ENCODE assay signal across 8 cellular contexts in genomic region chr2:69439480-69439879, GRCh38. TPM values are rescaled to one million over a fixed set of nuclear protein-coding genes. Genes with fewer than 3 reads are reported as not detected.
DNase-seq lines count a peak whose midpoint lies in the region; ATAC-seq, FAIRE-seq and TF ChIP-seq lines count a peak whose summit lies in the region.
"Not testable (repeated sequence)": the region's sequence is repeated elsewhere in the genome, so short reads cannot be mapped to it uniquely, and the experiment has no call there.

No MANE protein-coding gene starts in this region.

- CTCF ChIA-PET in CD4-positive, alpha-beta T cell (lab: Charles Lee); K562 (lab: Yijun Ruan, JAX; ENCODE audit: low intra/inter-chr PET ratio); HepG2 (lab: Yijun Ruan, JAX; ENCODE audit: low intra/inter-chr PET ratio, low total read pairs): not testable (repeated sequence)
- CTCF ChIA-PET in activated CD4-positive, alpha-beta memory T cell treated with anti-CD3 and anti-CD28 coated beads for 36 hours (lab: Charles Lee): interaction anchor here (1.1 to 1.3 kb wide), 2 partner anchors 14 to 285 kb away, joined by 3 read pairs; no protein-coding TSS in a partner anchor

- not testable (repeated sequence) for FAIRE-seq in K562 (lab: Jason Lieb, UNC); HepG2 (lab: Jason Lieb, UNC)

- WGBS in K562 (ENCODE audit: insufficient coverage, low coverage, missing lambda C conversion rate): 85% methylated on average over 2 of the region's 2 CpGs
- WGBS in HepG2 (ENCODE audit: low lambda C conversion rate): 80% methylated on average over 2 of the region's 2 CpGs
- WGBS in testis, 2 donors: 92 to 94% methylated on average over 2 of the region's 2 CpGs

- ATAC-seq in CD4-positive, alpha-beta T cell (ENCODE audit: poor library complexity); T-helper 17 cell; K562; HepG2; natural killer cell: not testable (repeated sequence)

- H3K36me3 ChIP-seq in K562 (ENCODE audit: control insufficient read depth, insufficient read depth, low read length); HepG2 (replicated peaks in 1 of 2; ENCODE audit: control insufficient read depth in 1 of 2, insufficient read depth in 2 of 2, low read length in 2 of 2); testis (ENCODE audit: low read depth, missing control alignments): not testable (repeated sequence)

- not testable (repeated sequence) for H3K27me3 Mint-ChIP-seq in CD4-positive, alpha-beta T cell; T-helper 17 cell; activated CD4-positive, alpha-beta memory T cell treated with anti-CD3 and anti-CD28 coated beads for 36 hours; natural killer cell (ENCODE audit: low read depth in 2 of 2)

- H3K27me3 ChIP-seq in CD4-positive, alpha-beta T cell (ENCODE audit: control insufficient read depth, insufficient read depth, low read length); K562 (ENCODE audit: control insufficient read depth in 2 of 2, insufficient read depth in 2 of 2, low read length in 2 of 2); HepG2 (ENCODE audit: control insufficient read depth in 1 of 2, insufficient read depth in 2 of 2, low read length in 2 of 2); testis: not testable (repeated sequence)

- BruUV-seq in K562 (replicated peaks; lab: Mats Ljungman, UMichigan); HepG2 (replicated peaks; lab: Mats Ljungman, UMichigan): not testable (repeated sequence)

- H4K20me1 ChIP-seq in K562 (replicated peaks; ENCODE audit: control insufficient read depth, insufficient read depth, low read length); HepG2 (ENCODE audit: insufficient read depth, low read length): not testable (repeated sequence)

- not testable (repeated sequence) for H2AFZ ChIP-seq in K562 (ENCODE audit: low read depth, low read length); HepG2 (ENCODE audit: low read length)

- H3K4me3 Mint-ChIP-seq in CD4-positive, alpha-beta T cell: peak overlapping the region; percentile 79
- H3K4me3 Mint-ChIP-seq in T-helper 17 cell; activated CD4-positive, alpha-beta memory T cell treated with anti-CD3 and anti-CD28 coated beads for 36 hours: not testable (repeated sequence)
- H3K4me3 Mint-ChIP-seq in natural killer cell: peak overlapping the region; percentile 38

- not testable (repeated sequence) for H3K4me3 ChIP-seq in K562; HepG2 (replicated peaks in 1 of 3; ENCODE audit: insufficient read depth in 1 of 3, low read depth in 2 of 3, low read length in 3 of 3); testis

- not testable (repeated sequence) for H3K9me1 ChIP-seq in K562 (ENCODE audit: control insufficient read depth, insufficient read depth, low read length)

- intact Hi-C loops in CD4-positive, alpha-beta T cell (cut with DNase I, micrococcal nuclease): loop anchor here (5.0 kb wide), 3 partner anchors 133 to 273 kb away; partner anchors contain the start of gene AAK1 (in 1 of the 2)
- intact Hi-C loops in activated CD4-positive, alpha-beta memory T cell treated with anti-CD3 and anti-CD28 coated beads for 36 hours (cut with micrococcal nuclease): loop anchor here (10.0 kb wide), 1 partner anchor 275 kb away; no protein-coding TSS in a partner anchor
- intact Hi-C loops in K562 (cut with micrococcal nuclease); testis (cut with DNase I; ENCODE audit: low total_unique reads): not testable (repeated sequence)
- intact Hi-C loops in HepG2 (cut with micrococcal nuclease; ENCODE audit: unreplicated experiment) (loop anchor here (10.0 kb wide), 1 partner anchor 425 kb away; the partner anchor contains the start of gene ANTXR1), natural killer cell (cut with micrococcal nuclease) (loop anchor here (5.0 to 10.0 kb wide), 2 partner anchors 273 to 385 kb away; partner anchors contain the start of gene GMCL1)

- DNase-seq in CD4-positive, alpha-beta T cell; T-helper 17 cell; K562 (ENCODE audit: extremely low read depth in 1 of 4, low spot score in 3 of 4); HepG2 (ENCODE audit: low spot score); natural killer cell: not testable (repeated sequence)
- DNase-seq in HT1080 (ENCODE audit: low read depth): peak; percentile 30
- peak; percentile 16 for DNase-seq in activated CD4-positive, alpha-beta memory T cell treated with anti-CD3 and anti-CD28 coated beads for 36 hours
- DNase-seq in testis: peak; percentile 27

- POLR2A ChIA-PET in CD4-positive, alpha-beta T cell (lab: Charles Lee): interaction anchor here (1.6 kb wide), 1 partner anchor 18 kb away, joined by 4 read pairs; no protein-coding TSS in a partner anchor
- POLR2A ChIA-PET in activated CD4-positive, alpha-beta memory T cell treated with anti-CD3 and anti-CD28 coated beads for 36 hours (lab: Charles Lee); HepG2 (lab: Yijun Ruan, JAX): not testable (repeated sequence)
- POLR2A ChIA-PET in K562 (lab: Yijun Ruan, JAX): interaction anchor here (0.6 to 1.0 kb wide), 4 partner anchors 31 to 81 kb away, joined by 3 to 4 read pairs (median 3); no protein-coding TSS in a partner anchor

- H3K27ac ChIP-seq in CD4-positive, alpha-beta T cell (ENCODE audit: low read depth, low read length); K562 (ENCODE audit: extremely low read depth, low read depth, low read length); HepG2 (ENCODE audit: extremely low read length, insufficient read depth, low read length); testis: not testable (repeated sequence)

- peaks cover 42% of the 10 kb centered on the region for H3K4me1 Mint-ChIP-seq in CD4-positive, alpha-beta T cell (ENCODE audit: low read depth)
- peaks cover 12% of the 10 kb centered on the region for H3K4me1 Mint-ChIP-seq in T-helper 17 cell
- peaks cover 22% of the 10 kb centered on the region for H3K4me1 Mint-ChIP-seq in activated CD4-positive, alpha-beta memory T cell treated with anti-CD3 and anti-CD28 coated beads for 36 hours (ENCODE audit: low read depth)
- peaks cover 28 to 35% of the 10 kb centered on the region in 2 donors for H3K4me1 Mint-ChIP-seq in natural killer cell

- not testable (repeated sequence) for H3K9ac ChIP-seq in K562 (ENCODE audit: insufficient read depth in 1 of 2, low read depth in 2 of 2, low read length in 2 of 2); HepG2 (ENCODE audit: insufficient read depth, low read depth, low read length)

- H3K36me3 Mint-ChIP-seq in CD4-positive, alpha-beta T cell (ENCODE audit: low read depth): peaks cover 36% of the 10 kb centered on the region
- not testable (repeated sequence) for H3K36me3 Mint-ChIP-seq in T-helper 17 cell (ENCODE audit: low read depth); activated CD4-positive, alpha-beta memory T cell treated with anti-CD3 and anti-CD28 coated beads for 36 hours; natural killer cell

- H3K4me1 ChIP-seq in K562 (replicated peaks in 1 of 2; ENCODE audit: control insufficient read depth in 2 of 2, insufficient read depth in 2 of 2, low read length in 2 of 2): peaks cover 15 to 20% of the 10 kb centered on the region in 2 experiments; a peak in 4 of 5 replicates
- peaks cover 21% of the 10 kb centered on the region for H3K4me1 ChIP-seq in HepG2 (ENCODE audit: insufficient read depth, low read length)
- H3K4me1 ChIP-seq in testis: not testable (repeated sequence)

- H3K4me2 ChIP-seq in K562 (ENCODE audit: insufficient read depth, low read length); HepG2 (ENCODE audit: low read depth, low read length): not testable (repeated sequence)

- not testable (repeated sequence) for TF ChIP-seq CTCF in CD4-positive, alpha-beta T cell (IDR thresholded peaks at IDR 0.05); K562 (IDR thresholded peaks at IDR 0.05 in 2 of 3, conservative IDR thresholded peaks at IDR 0.05 in 1 of 3; ENCODE audit: insufficient read depth in 2 of 3, low read depth in 1 of 3, low read length in 3 of 3); HepG2 (CRISPR knock-in tag; IDR thresholded peaks at IDR 0.05); natural killer cell (IDR thresholded peaks at IDR 0.05); testis (IDR thresholded peaks at IDR 0.05)

- TF ChIP-seq POLR2A in K562 (conservative IDR thresholded peaks at IDR 0.05); HepG2 (IDR thresholded peaks at IDR 0.05; ENCODE audit: insufficient read depth in 1 of 2, low read depth in 2 of 2, low read length in 2 of 2); testis (IDR thresholded peaks at IDR 0.05): not testable (repeated sequence)

- not testable (repeated sequence) for H3K9me3 ChIP-seq in CD4-positive, alpha-beta T cell (ENCODE audit: control insufficient read depth, low read length); T-helper 17 cell (ENCODE audit: control insufficient read depth, low read length, poor library complexity, severe bottlenecking); K562 (replicated peaks; ENCODE audit: control insufficient read depth, insufficient read depth, low read depth, low read length); HepG2 (ENCODE audit: low read length); testis

- H3K79me2 ChIP-seq in K562 (ENCODE audit: control insufficient read depth, insufficient read depth, low read length): peaks cover 23% of the 10 kb centered on the region
- H3K79me2 ChIP-seq in HepG2 (ENCODE audit: insufficient read depth, low read length): peaks cover 18% of the 10 kb centered on the region

- TF ChIP-seq EP300 in K562 (IDR thresholded peaks at IDR 0.05; ENCODE audit: low read length); HepG2 (IDR thresholded peaks at IDR 0.05; ENCODE audit: low read depth in 2 of 2, low read length in 2 of 2); HepG2 (CRISPR knock-in tag; IDR thresholded peaks at IDR 0.05; ENCODE audit: borderline replicate concordance): not testable (repeated sequence)

- H3K27ac Mint-ChIP-seq in CD4-positive, alpha-beta T cell: peak overlapping the region; percentile 99
- H3K27ac Mint-ChIP-seq in T-helper 17 cell (peak overlapping the region; percentile 97), natural killer cell (peak overlapping the region; percentile 96 to 98)
- H3K27ac Mint-ChIP-seq in activated CD4-positive, alpha-beta memory T cell treated with anti-CD3 and anti-CD28 coated beads for 36 hours: not testable (repeated sequence)

- not testable (repeated sequence) for TF ChIP-seq RAD21 in K562 (CRISPR knock-in tag; conservative IDR thresholded peaks at IDR 0.05 in 1 of 2, IDR thresholded peaks at IDR 0.05 in 1 of 2); HepG2 (CRISPR knock-in tag; IDR thresholded peaks at IDR 0.05)

- H3K9me3 Mint-ChIP-seq in CD4-positive, alpha-beta T cell; natural killer cell: not testable (repeated sequence)
- H3K9me3 Mint-ChIP-seq in activated CD4-positive, alpha-beta memory T cell treated with anti-CD3 and anti-CD28 coated beads for 36 hours: peaks cover 11% of the 10 kb centered on the region

- in situ Hi-C loops in K562 (cut with MboI); HepG2 (cut with HindIII; ENCODE audit: extremely low pct_ligation_motif_present, low pct_unique_long_range_greater_than_20kb): not testable (repeated sequence)

RNA-seq across cellular contexts. Expression of gene NFU1, which starts 2.2 kb away (rescaled TPM):
- total RNA-seq in CD4-positive, alpha-beta T cell: 10 to 100 TPM; 18.5 to 22.2 TPM
- 41.8 and 50.4 TPM in 2 replicates for total RNA-seq in HT1080 (2014; rRNA removed; shearing (Covaris generic))
- polyA plus RNA-seq in HT1080 (2015; cell fraction: cytosol; rRNA removed): 29.8 and 31.4 TPM in 2 replicates
- polyA plus RNA-seq in HT1080 (2015; cell fraction: nucleus; rRNA removed): 12.4 and 14.1 TPM in 2 replicates
- total RNA-seq in T-helper 17 cell (10 to 100 TPM; 17.8 to 23.2 TPM), K562 (2014; rRNA removed) (31.8 and 47.0 TPM in 2 replicates), K562 (2014; rRNA removed; fragmentation: Illumina TruSeq; extraction: Trizol) (54.7 and 62.0 TPM in 2 replicates), K562 (2015; rRNA removed; fragmentation: Illumina TruSeq; extraction: Trizol) (52.7 and 53.7 TPM in 2 replicates), K562 (2021) (41.2 and 46.1 TPM in 2 replicates), HepG2 (2016; rRNA removed; fragmentation: Illumina TruSeq; extraction: Trizol) (84.0 and 99.6 TPM in 2 replicates), natural killer cell (10 to 100 TPM; 21.4 to 25.0 (median 23.6) TPM), testis (10 to 100 TPM; 31.8 to 33.1 TPM)
- 10 to 100 TPM; 37.8 to 44.5 TPM for total RNA-seq in activated CD4-positive, alpha-beta memory T cell treated with anti-CD3 and anti-CD28 coated beads for 36 hours
- total RNA-seq in K562 (2011; cell fraction: chromatin; rRNA removed; ENCODE audit: low replicate concordance): 4.6 and 7.7 TPM in 2 replicates
- 3.4 and 4.5 TPM in 2 replicates for total RNA-seq in K562 (2011; cell fraction: nucleolus; rRNA removed)
- 6.7 and 8.2 TPM in 2 replicates for total RNA-seq in K562 (2011; cell fraction: nucleoplasm; rRNA removed)
- polyA plus RNA-seq in K562 (2011; rRNA removed) (24.8 and 60.3 TPM in 2 replicates), K562 (2014; fragmentation: Illumina TruSeq; extraction: Trizol) (32.5 and 33.3 TPM in 2 replicates), K562 (2014; fragmentation: Nextera tagmentation; extraction: Ambion mirVana) (10 to 100 TPM; 33.9 to 59.4 TPM), K562 (2014; rRNA removed) (60.4 and 61.8 TPM in 2 replicates), HepG2 (2011; rRNA removed) (28.1 and 39.1 TPM in 2 replicates), testis (ENCODE audit: insufficient read depth, low read depth, low replicate concordance) (69.4 TPM)
- 14.8 and 21.4 TPM in 2 replicates for polyA plus RNA-seq in K562 (2011; cell fraction: cytosol; rRNA removed)
- polyA plus RNA-seq in K562 (2011; cell fraction: nucleus; rRNA removed): 7.1 and 8.8 TPM in 2 replicates
- 55.7 and 58.1 TPM in 2 replicates for polyA plus RNA-seq in K562 (2012)
- polyA minus RNA-seq in K562 (2011; rRNA and poly(A)+ RNA removed): 22.7 and 35.6 TPM in 2 replicates
- 5.7 and 10.4 TPM in 2 replicates for polyA minus RNA-seq in K562 (2011; cell fraction: cytosol; rRNA and poly(A)+ RNA removed)
- polyA minus RNA-seq in K562 (2011; cell fraction: nucleus; rRNA and poly(A)+ RNA removed): 3.4 and 4.4 TPM in 2 replicates
- total RNA-seq in HepG2 (2016; cell fraction: cytosol; rRNA removed; fragmentation: Illumina TruSeq; extraction: Trizol; ENCODE audit: low read depth): 88.3 and 93.2 TPM in 2 replicates
- 83.8 and 107 TPM in 2 replicates for total RNA-seq in HepG2 (2016; cell fraction: insoluble cytoplasmic fraction; rRNA removed; fragmentation: Illumina TruSeq; extraction: Trizol)
- total RNA-seq in HepG2 (2016; cell fraction: membrane; rRNA removed; fragmentation: Illumina TruSeq; extraction: Trizol): 83.6 and 88.7 TPM in 2 replicates
- 35.6 and 35.8 TPM in 2 replicates for total RNA-seq in HepG2 (2016; cell fraction: nucleus; rRNA removed; fragmentation: Illumina TruSeq; extraction: Trizol)
- polyA plus RNA-seq in HepG2 (2011; cell fraction: cytosol; rRNA removed): 23.1 and 28.7 TPM in 2 replicates
- 6.6 and 7.8 TPM in 2 replicates for polyA plus RNA-seq in HepG2 (2011; cell fraction: nucleus; rRNA removed)
- polyA plus RNA-seq in HepG2 (2012): 58.4 and 80.4 TPM in 2 replicates
- 79.1 and 96.4 TPM in 2 replicates for polyA plus RNA-seq in HepG2 (2016; cell fraction: cytosol; fragmentation: Illumina TruSeq; extraction: Trizol; ENCODE audit: low read depth)
- 89.4 and 94.3 TPM in 2 replicates for polyA plus RNA-seq in HepG2 (2016; cell fraction: insoluble cytoplasmic fraction; fragmentation: Illumina TruSeq; extraction: Trizol; ENCODE audit: low read depth)
- polyA plus RNA-seq in HepG2 (2016; cell fraction: membrane; fragmentation: Illumina TruSeq; extraction: Trizol; ENCODE audit: low read depth): 57.3 and 66.6 TPM in 2 replicates
- polyA plus RNA-seq in HepG2 (2016; cell fraction: nucleus; fragmentation: Illumina TruSeq; extraction: Trizol; ENCODE audit: insufficient read depth, low read depth): 42.0 and 48.4 TPM in 2 replicates
- 3.3 and 4.8 TPM in 2 replicates for polyA minus RNA-seq in HepG2 (2011; rRNA and poly(A)+ RNA removed; ENCODE audit: low replicate concordance)
- 12.6 and 17.8 TPM in 2 replicates for polyA minus RNA-seq in HepG2 (2011; cell fraction: cytosol; rRNA and poly(A)+ RNA removed)
- polyA minus RNA-seq in HepG2 (2011; cell fraction: nucleus; rRNA and poly(A)+ RNA removed): 11.5 and 12.2 TPM in 2 replicates

RNA-seq across cellular contexts. Expression of gene GFPT1, which starts 52.5 kb away (rescaled TPM):
- total RNA-seq in CD4-positive, alpha-beta T cell: 10 to 100 TPM; 17.6 to 18.3 TPM
- total RNA-seq in HT1080 (2014; rRNA removed; shearing (Covaris generic)): 11.1 and 14.3 TPM in 2 replicates
- 11.0 and 14.3 TPM in 2 replicates for polyA plus RNA-seq in HT1080 (2015; cell fraction: cytosol; rRNA removed)
- 21.3 and 22.6 TPM in 2 replicates for polyA plus RNA-seq in HT1080 (2015; cell fraction: nucleus; rRNA removed)
- 10 to 100 TPM; 15.1 to 18.7 TPM for total RNA-seq in T-helper 17 cell
- 10 to 100 TPM; 39.8 to 43.6 TPM for total RNA-seq in activated CD4-positive, alpha-beta memory T cell treated with anti-CD3 and anti-CD28 coated beads for 36 hours
- total RNA-seq in K562 (2011; cell fraction: chromatin; rRNA removed; ENCODE audit: low replicate concordance): 15.3 and 44.2 TPM in 2 replicates
- total RNA-seq in K562 (2011; cell fraction: nucleolus; rRNA removed): 13.7 and 17.2 TPM in 2 replicates
- 22.6 and 36.8 TPM in 2 replicates for total RNA-seq in K562 (2011; cell fraction: nucleoplasm; rRNA removed)
- 13.1 and 15.7 TPM in 2 replicates for total RNA-seq in K562 (2014; rRNA removed)
- total RNA-seq in K562 (2014; rRNA removed; fragmentation: Illumina TruSeq; extraction: Trizol): 26.0 and 29.3 TPM in 2 replicates
- 14.5 and 15.9 TPM in 2 replicates for total RNA-seq in K562 (2015; rRNA removed; fragmentation: Illumina TruSeq; extraction: Trizol)
- total RNA-seq in K562 (2021): 38.3 and 39.2 TPM in 2 replicates
- polyA plus RNA-seq in K562 (2011; rRNA removed): 13.0 and 18.6 TPM in 2 replicates
- polyA plus RNA-seq in K562 (2011; cell fraction: cytosol; rRNA removed): 4.1 and 9.6 TPM in 2 replicates
- 5.4 and 6.7 TPM in 2 replicates for polyA plus RNA-seq in K562 (2011; cell fraction: nucleus; rRNA removed)
- polyA plus RNA-seq in K562 (2012): 14.2 and 40.6 TPM in 2 replicates
- polyA plus RNA-seq in K562 (2014; fragmentation: Illumina TruSeq; extraction: Trizol): 19.0 and 19.7 TPM in 2 replicates
- polyA plus RNA-seq in K562 (2014; fragmentation: Nextera tagmentation; extraction: Ambion mirVana): 1 to 10 TPM; 6.6 to 8.6 TPM
- polyA plus RNA-seq in K562 (2014; rRNA removed): 11.2 and 11.9 TPM in 2 replicates
- 39.6 and 40.2 TPM in 2 replicates for polyA minus RNA-seq in K562 (2011; rRNA and poly(A)+ RNA removed)
- polyA minus RNA-seq in K562 (2011; cell fraction: cytosol; rRNA and poly(A)+ RNA removed): 20.3 and 32.8 TPM in 2 replicates
- 8.5 and 9.8 TPM in 2 replicates for polyA minus RNA-seq in K562 (2011; cell fraction: nucleus; rRNA and poly(A)+ RNA removed)
- 84.9 and 129 TPM in 2 replicates for total RNA-seq in HepG2 (2016; rRNA removed; fragmentation: Illumina TruSeq; extraction: Trizol)
- 43.7 and 46.8 TPM in 2 replicates for total RNA-seq in HepG2 (2016; cell fraction: cytosol; rRNA removed; fragmentation: Illumina TruSeq; extraction: Trizol; ENCODE audit: low read depth)
- 85.1 and 124 TPM in 2 replicates for total RNA-seq in HepG2 (2016; cell fraction: insoluble cytoplasmic fraction; rRNA removed; fragmentation: Illumina TruSeq; extraction: Trizol)
- total RNA-seq in HepG2 (2016; cell fraction: membrane; rRNA removed; fragmentation: Illumina TruSeq; extraction: Trizol): 30.0 and 36.5 TPM in 2 replicates
- total RNA-seq in HepG2 (2016; cell fraction: nucleus; rRNA removed; fragmentation: Illumina TruSeq; extraction: Trizol): 48.9 and 54.4 TPM in 2 replicates
- polyA plus RNA-seq in HepG2 (2011; rRNA removed): 19.7 and 24.0 TPM in 2 replicates
- polyA plus RNA-seq in HepG2 (2011; cell fraction: cytosol; rRNA removed): 13.6 and 21.7 TPM in 2 replicates
- 9.3 and 13.1 TPM in 2 replicates for polyA plus RNA-seq in HepG2 (2011; cell fraction: nucleus; rRNA removed)
- polyA plus RNA-seq in HepG2 (2012): 40.9 and 53.4 TPM in 2 replicates
- 1.7 and 2.0 TPM in 2 replicates for polyA plus RNA-seq in HepG2 (2016; cell fraction: cytosol; fragmentation: Illumina TruSeq; extraction: Trizol; ENCODE audit: low read depth)
- polyA plus RNA-seq in HepG2 (2016; cell fraction: insoluble cytoplasmic fraction; fragmentation: Illumina TruSeq; extraction: Trizol; ENCODE audit: low read depth): 60.5 and 62.2 TPM in 2 replicates
- 5.2 and 6.2 TPM in 2 replicates for polyA plus RNA-seq in HepG2 (2016; cell fraction: membrane; fragmentation: Illumina TruSeq; extraction: Trizol; ENCODE audit: low read depth)
- 40.7 and 46.5 TPM in 2 replicates for polyA plus RNA-seq in HepG2 (2016; cell fraction: nucleus; fragmentation: Illumina TruSeq; extraction: Trizol; ENCODE audit: insufficient read depth, low read depth)
- polyA minus RNA-seq in HepG2 (2011; rRNA and poly(A)+ RNA removed; ENCODE audit: low replicate concordance): 9.1 and 29.8 TPM in 2 replicates
- polyA minus RNA-seq in HepG2 (2011; cell fraction: cytosol; rRNA and poly(A)+ RNA removed): 58.1 and 58.4 TPM in 2 replicates
- polyA minus RNA-seq in HepG2 (2011; cell fraction: nucleus; rRNA and poly(A)+ RNA removed): 47.1 and 54.0 TPM in 2 replicates
- 10 to 100 TPM; 13.9 to 16.4 (median 15.0) TPM for total RNA-seq in natural killer cell
- 10 to 100 TPM; 25.6 to 33.3 TPM for total RNA-seq in testis
- 74.3 TPM for polyA plus RNA-seq in testis (ENCODE audit: insufficient read depth, low read depth, low replicate concordance)
